In genomic region chr2:10329880-10330699, GRCh38 we compare ENCODE assay signal across 9 cellular contexts. TPM values are rescaled to one million over a fixed set of nuclear protein-coding genes. Genes with fewer than 3 reads are reported as not detected.
DNase-seq lines count a peak whose midpoint lies in the region; ATAC-seq and TF ChIP-seq lines count a peak whose summit lies in the region.
"Had no signal": no experiment of that assay in that cellular context is flagged by ENCODE, and none has a peak within 500 bp of the region (broad histone marks: within the 10 kb centered on the region; RNA-seq: fewer than 3 reads in every experiment).

No MANE protein-coding gene starts in this region.

- DNase-seq in Calu3 = peak; percentile 48
- peak; percentile 31 for DNase-seq in RWPE1 (ENCODE audit: low spot score)
- peak; percentile 54 for DNase-seq in cerebellar cortex (ENCODE audit: low spot score)
- no peak for DNase-seq in COLO668 (lab: John Stamatoyannopoulos, UW; ENCODE audit: unreplicated experiment)
- DNase-seq in NCI-H524 treated with DMSO at 0.1 percent for 48 hours (lab: John Stamatoyannopoulos, UW) = no peak
- no peak for DNase-seq in UCSD-AML1 (lab: John Stamatoyannopoulos, UW; ENCODE audit: unreplicated experiment)

- POLR2A ChIA-PET in RWPE1 (lab: Yijun Ruan, JAX; ENCODE audit: low non-redundant PET) = no interaction called here

- ATAC-seq in HG03097 (IDR thresholded peaks at IDR 0.05; ENCODE audit: low FRiP score, unreplicated experiment) = no peak

- peaks cover 82% of the 10 kb centered on the region for H3K4me1 Mint-ChIP-seq in Calu3 (ENCODE audit: low read depth, unreplicated experiment)

- no peaks in the 10 kb centered on the region for H3K36me3 ChIP-seq in neutrophil

- peak overlapping the region; percentile 77 for H3K4me3 Mint-ChIP-seq in Calu3 (ENCODE audit: low read depth, unreplicated experiment)

- H3K9me3 ChIP-seq in neutrophil = no peaks in the 10 kb centered on the region

- peak overlapping the region; percentile 57 to 60 for H3K4me3 ChIP-seq in neutrophil (ENCODE audit: low read depth in 1 of 2, low read length in 1 of 2)

- CTCF ChIA-PET in Calu3 (lab: Charles Lee) (interaction anchor here (0.8 to 1.1 kb wide), 3 partner anchors 18 to 79 kb away, joined by 3 read pairs; partner anchors contain the start of gene HPCAL1), RWPE1 (lab: Yijun Ruan, JAX) (interaction anchor here (0.6 to 1.1 kb wide), 4 partner anchors 14 to 273 kb away, joined by 3 to 4 read pairs (median 3); no protein-coding TSS in a partner anchor)

- H3K27me3 ChIP-seq in neutrophil = no peaks in the 10 kb centered on the region

- peaks cover 59 to 64% of the 10 kb centered on the region in 2 experiments for H3K4me1 ChIP-seq in neutrophil (ENCODE audit: control insufficient read depth in 1 of 2, insufficient read depth in 1 of 2, low read depth in 1 of 2, low read length in 1 of 2)

- no peaks in the 10 kb centered on the region for H3K9me3 Mint-ChIP-seq in Calu3 (ENCODE audit: low read depth, unreplicated experiment)

- H3K27ac Mint-ChIP-seq in Calu3 (ENCODE audit: unreplicated experiment) = peak overlapping the region; percentile 93

- BruUV-seq in Calu3 (replicated peaks; lab: Mats Ljungman, UMichigan) = no TSS peak

- no peaks in the 10 kb centered on the region for H3K27me3 Mint-ChIP-seq in Calu3 (ENCODE audit: unreplicated experiment)

- intact Hi-C loops in Calu3 (cut with micrococcal nuclease; ENCODE audit: unreplicated experiment) = no loop called here

- H3K36me3 Mint-ChIP-seq in Calu3 (ENCODE audit: insufficient read depth, unreplicated experiment) = peaks cover 21% of the 10 kb centered on the region

- TF ChIP-seq CTCF in Calu3 (IDR thresholded peaks at IDR 0.05; ENCODE audit: unreplicated experiment) (no peak), RWPE1 (conservative IDR thresholded peaks at IDR 0.05; ENCODE audit: low read depth) (no peak), neutrophil (IDR thresholded peaks at IDR 0.05) (no peak)

- H3K27ac ChIP-seq in RWPE1 (peak overlapping the region; percentile 41), neutrophil (peak overlapping the region; percentile 93)
- H3K27ac ChIP-seq: epithelial cell of prostate had no signal

RNA-seq across cellular contexts. Expression of gene HPCAL1, which starts 27.4 kb away (rescaled TPM):
- 34.0 and 35.1 TPM in 2 replicates for total RNA-seq in Calu3 (2022)

Comparison
In these comparisons a context has a peak if more than half of its experiments do, and no peak if none do; other contexts are left out.
1. DNase-seq: peak in Calu3 (single experiment), RWPE1 (single experiment) and cerebellar cortex (single experiment); none in COLO668 (single experiment), NCI-H524 treated with DMSO at 0.1 percent for 48 hours (single experiment) and UCSD-AML1 (single experiment).